In the genomic region with DNA sequence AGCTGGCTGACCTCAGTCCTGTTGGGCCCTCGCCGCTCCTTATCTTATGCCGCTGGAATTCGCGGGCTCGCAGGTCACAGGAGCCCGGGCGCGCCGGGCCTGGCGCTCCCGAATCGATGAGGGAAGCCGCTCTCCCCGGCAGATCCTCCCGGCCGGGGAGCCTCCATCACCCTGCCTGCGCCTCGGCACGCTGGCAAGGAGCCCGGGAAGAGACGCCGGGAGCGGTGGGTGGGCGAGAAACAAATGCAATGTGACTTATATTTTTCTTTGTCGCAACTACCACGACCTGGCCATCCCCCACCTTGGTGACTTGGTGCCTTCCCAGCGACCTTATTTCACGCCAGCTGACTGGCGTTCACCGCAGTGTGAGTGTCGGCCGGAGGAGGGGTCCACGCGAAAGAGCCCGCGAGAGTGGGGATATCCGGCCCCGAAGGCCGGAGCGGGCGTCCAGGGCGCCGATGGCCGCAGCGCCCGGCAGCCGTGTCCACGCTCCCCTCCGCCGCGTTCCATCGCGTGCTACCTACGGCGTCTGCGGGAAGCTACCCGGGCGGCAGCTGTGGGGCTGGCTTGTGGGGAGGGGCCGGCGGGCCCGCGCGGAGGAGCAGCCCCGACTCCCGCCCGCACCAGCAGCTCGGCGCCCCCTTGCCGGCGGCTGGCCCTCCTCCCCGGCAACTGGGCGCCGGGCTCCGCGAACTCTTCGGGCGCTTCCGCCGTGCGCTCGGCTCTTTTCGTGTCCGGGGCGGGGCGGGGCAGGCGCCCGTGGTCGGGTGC, we compare ENCODE assay signal across 8 cellular contexts. TPM values are rescaled to one million over a fixed set of nuclear protein-coding genes. Genes with fewer than 3 reads are reported as not detected.
DNase-seq lines count a peak whose midpoint lies in the region; ATAC-seq and TF ChIP-seq lines count a peak whose summit lies in the region.

No MANE protein-coding gene starts in this region.

- ATAC-seq in GM19468 (IDR thresholded peaks at IDR 0.05; ENCODE audit: extremely low read depth, unreplicated experiment), result peak; percentile 58

- peaks cover 23% of the 10 kb centered on the region for H3K4me1 Mint-ChIP-seq in endothelial cell (ENCODE audit: unreplicated experiment)
- H3K4me1 Mint-ChIP-seq in mesothelial cell of epicardium, result peaks cover 55% of the 10 kb centered on the region

- peak overlapping the region; percentile 89 for H3K4me3 Mint-ChIP-seq in endothelial cell (ENCODE audit: unreplicated experiment)
- H3K4me3 Mint-ChIP-seq in mesothelial cell of epicardium, result peak overlapping the region; percentile 81

- TF ChIP-seq CTCF in endothelial cell (IDR thresholded peaks at IDR 0.05; ENCODE audit: unreplicated experiment), result no peak
- no peak for TF ChIP-seq CTCF in mesothelial cell of epicardium (IDR thresholded peaks at IDR 0.05; ENCODE audit: unreplicated experiment)

- H3K27ac Mint-ChIP-seq in endothelial cell (ENCODE audit: unreplicated experiment) (peak overlapping the region; percentile 87), mesothelial cell of epicardium (peak overlapping the region; percentile 94)

- H3K9me3 Mint-ChIP-seq in endothelial cell (ENCODE audit: unreplicated experiment) (no peaks in the 10 kb centered on the region), mesothelial cell of epicardium (no peaks in the 10 kb centered on the region)

- H3K36me3 Mint-ChIP-seq in endothelial cell (ENCODE audit: low read depth, unreplicated experiment) (no peaks in the 10 kb centered on the region), mesothelial cell of epicardium (peaks cover 2% of the 10 kb centered on the region)

- H3K27me3 Mint-ChIP-seq in endothelial cell (ENCODE audit: unreplicated experiment) (peaks cover 15% of the 10 kb centered on the region), mesothelial cell of epicardium (ENCODE audit: low read depth) (no peaks in the 10 kb centered on the region)

- peak; percentile 21 for DNase-seq in CMK (ENCODE audit: low read depth)
- peak; percentile 73 for DNase-seq in HPDE6-E6E7 (ENCODE audit: extremely low spot score)
- peak; percentile 80 for DNase-seq in NOMO-1 treated with dmso at 0.1 percent for 144 hours (lab: John Stamatoyannopoulos, UW; ENCODE audit: unreplicated experiment)
- peak; percentile 52 for DNase-seq in activated CD8-positive, alpha-beta memory T cell treated with anti-CD3 and anti-CD28 coated beads, Interleukin-2, amount 50 U/mL, for 24 hours (ENCODE audit: extremely low read depth)
- DNase-seq in endothelial cell (ENCODE audit: low spot score), result peak; percentile 96
- peak; percentile 96 to 98 for DNase-seq in mesothelial cell of epicardium (ENCODE audit: low spot score in 2 of 2, unreplicated experiment in 2 of 2)
- DNase-seq in stimulated activated CD8-positive, alpha-beta memory T cell treated with anti-CD3 and anti-CD28 coated beads, Interleukin-15, amount 100 ng/mL, for 4 hours (ENCODE audit: low read depth in 2 of 2), result peak; percentile 70 to 78

RNA-seq across cellular contexts. Expression of gene BMPR1A, which starts 0.5 kb away (rescaled TPM):
- total RNA-seq in endothelial cell (ENCODE audit: unreplicated experiment), result 20.8 TPM
- 96.1 to 106 TPM (median 100.0 TPM) in 3 replicates for total RNA-seq in mesothelial cell of epicardium

Comparison
In these comparisons a context has a peak if more than half of its experiments do, and no peak if none do; other contexts are left out.
1. Peak in every context shown above with its lines: DNase-seq and ATAC-seq.
2. DNase-seq: peak in every context shown above with its lines; median percentile 97 in mesothelial cell of epicardium; 96 in endothelial cell; 80 in NOMO-1 treated with dmso at 0.1 percent for 144 hours; 74 in stimulated activated CD8-positive, alpha-beta memory T cell treated with anti-CD3 and anti-CD28 coated beads, Interleukin-15, amount 100 ng/mL, for 4 hours; 73 in HPDE6-E6E7; 52 in activated CD8-positive, alpha-beta memory T cell treated with anti-CD3 and anti-CD28 coated beads, Interleukin-2, amount 50 U/mL, for 24 hours; 21 in CMK.